Comparison of ENCODE assay signal across 10 cellular contexts in the genomic region with DNA sequence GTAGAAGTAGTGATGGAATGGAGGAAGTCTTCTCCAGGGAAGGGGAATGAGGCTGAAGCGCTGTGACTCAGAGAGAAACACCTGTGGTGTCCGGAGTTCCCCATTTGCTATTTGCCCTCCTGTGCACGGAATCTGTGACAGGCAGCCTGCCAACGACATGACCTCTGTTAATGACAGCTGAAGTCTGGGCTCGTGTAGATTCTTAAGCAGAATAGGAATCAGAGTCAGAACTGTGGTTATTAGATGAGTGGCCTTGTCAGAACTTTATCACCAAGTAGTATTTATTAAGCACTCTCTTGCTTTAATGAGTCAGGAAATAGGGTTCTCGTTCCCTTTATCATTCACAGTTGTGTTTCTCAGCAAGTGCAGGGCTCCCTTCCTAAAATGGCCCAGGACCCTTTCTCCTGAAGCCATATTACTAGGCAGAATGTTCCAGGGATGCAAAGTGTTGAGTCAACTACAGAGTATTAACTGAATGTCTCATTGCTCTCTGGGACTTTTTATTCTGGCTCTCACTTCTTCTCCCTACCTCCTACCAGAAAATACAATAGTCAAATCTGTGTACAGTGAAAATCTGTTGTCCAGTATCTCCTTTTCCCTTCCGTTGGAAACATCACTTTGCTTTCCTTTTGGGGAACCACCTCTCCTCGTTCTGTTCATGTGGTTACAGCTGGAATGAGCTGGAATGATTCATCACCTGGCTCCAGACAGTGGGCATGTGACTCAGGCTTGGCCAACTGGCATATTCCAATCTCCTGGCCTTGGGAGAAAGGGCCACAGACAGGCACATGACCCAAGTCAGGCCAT.
DNase-seq lines count a peak whose midpoint lies in the region; ATAC-seq and TF ChIP-seq lines count a peak whose summit lies in the region.
"Had no signal": no experiment of that assay in that cellular context is flagged by ENCODE, and none has a peak within 500 bp of the region (broad histone marks: within the 10 kb centered on the region; RNA-seq: fewer than 3 reads in every experiment).

No MANE protein-coding gene starts in this region.

- no peaks in the 10 kb centered on the region for H3K36me3 ChIP-seq in ACC112 (ENCODE audit: insufficient read depth, low read length)
- H3K36me3 ChIP-seq in esophagus squamous epithelium = no peaks in the 10 kb centered on the region
- H3K36me3 ChIP-seq: uterus had no signal

- peaks cover 0 to 14% (median 5%) of the 10 kb centered on the region in 3 donors for H3K9me3 ChIP-seq in esophagus squamous epithelium
- H3K9me3 ChIP-seq: uterus had no signal

- DNase-seq in SW480 (ENCODE audit: low spot score) = peak; percentile 87
- peak; percentile 96 for DNase-seq in fibroblast of mammary gland (ENCODE audit: low read depth)
- peak; percentile 71 for DNase-seq in stimulated activated CD4-positive, alpha-beta T cell treated with anti-CD3 and anti-CD28 coated beads, Interleukin-15, amount 100 ng/mL, for 24 hours
- no peak for DNase-seq in GOT3 (lab: John Stamatoyannopoulos, UW)
- DNase-seq in esophagus squamous epithelium (lab: John Stamatoyannopoulos, UW) = no peak

- H3K79me2 ChIP-seq in ACC112 (ENCODE audit: control insufficient read depth, insufficient read depth, low read length, unreplicated experiment) = no peaks in the 10 kb centered on the region

- intact Hi-C loops in esophagus squamous epithelium (cut with DNase I) = no loop called here

- ATAC-seq in GM19025 (IDR thresholded peaks at IDR 0.05; ENCODE audit: low read depth, unreplicated experiment) (peak; percentile 93), HG03095 (IDR thresholded peaks at IDR 0.05; ENCODE audit: unreplicated experiment) (peak; percentile 81)

- H3K27me3 ChIP-seq in ACC112 (ENCODE audit: insufficient read depth, low read length) (no peaks in the 10 kb centered on the region), esophagus squamous epithelium (no peaks in the 10 kb centered on the region)
- H3K27me3 ChIP-seq: dorsolateral prefrontal cortex, uterus had no signal

- no peak for TF ChIP-seq POLR2A in esophagus squamous epithelium (IDR thresholded peaks at IDR 0.05)

- WGBS in esophagus squamous epithelium, 2 donors = 20 to 24% methylated on average over 8 of the region's 8 CpGs

- peak overlapping the region; percentile 37 for H2AFZ ChIP-seq in ACC112 (ENCODE audit: low read length, unreplicated experiment)

- peak overlapping the region; percentile 67 for H3K27ac ChIP-seq in ACC112 (ENCODE audit: low read depth, low read length)
- H3K27ac ChIP-seq in esophagus squamous epithelium = peak overlapping the region in 1 of 4 donors; percentile 25
- H3K27ac ChIP-seq: uterus had no signal

- TF ChIP-seq CTCF in fibroblast of mammary gland (conservative IDR thresholded peaks at IDR 0.05; ENCODE audit: control insufficient read depth, insufficient read depth, low read depth, low read length) (no peak), esophagus squamous epithelium (IDR thresholded peaks at IDR 0.05) (no peak)

- no peak overlapping the region for H3K4me3 ChIP-seq in ACC112 (ENCODE audit: low read depth, low read length)
- no peak overlapping the region for H3K4me3 ChIP-seq in fibroblast of mammary gland (ENCODE audit: control insufficient read depth, low read depth, low read length)
- H3K4me3 ChIP-seq in esophagus squamous epithelium = no peak overlapping the region
- H3K4me3 ChIP-seq: dorsolateral prefrontal cortex, uterus had no signal

- H3K4me1 ChIP-seq in ACC112 (ENCODE audit: control insufficient read depth, insufficient read depth, low read length, unreplicated experiment) = peaks cover 21% of the 10 kb centered on the region
- peaks cover 0 to 12% (median 0%) of the 10 kb centered on the region in 3 donors for H3K4me1 ChIP-seq in esophagus squamous epithelium
- H3K4me1 ChIP-seq: uterus had no signal

Comparison
In these comparisons a context has a peak if more than half of its experiments do, and no peak if none do; other contexts are left out.
1. DNase-seq: peak in SW480 (single experiment), fibroblast of mammary gland (single experiment) and stimulated activated CD4-positive, alpha-beta T cell treated with anti-CD3 and anti-CD28 coated beads, Interleukin-15, amount 100 ng/mL, for 24 hours (single experiment); none in GOT3 (single experiment) and esophagus squamous epithelium (single experiment).